ENCODE assay signal across 8 cellular contexts in the genomic region with DNA sequence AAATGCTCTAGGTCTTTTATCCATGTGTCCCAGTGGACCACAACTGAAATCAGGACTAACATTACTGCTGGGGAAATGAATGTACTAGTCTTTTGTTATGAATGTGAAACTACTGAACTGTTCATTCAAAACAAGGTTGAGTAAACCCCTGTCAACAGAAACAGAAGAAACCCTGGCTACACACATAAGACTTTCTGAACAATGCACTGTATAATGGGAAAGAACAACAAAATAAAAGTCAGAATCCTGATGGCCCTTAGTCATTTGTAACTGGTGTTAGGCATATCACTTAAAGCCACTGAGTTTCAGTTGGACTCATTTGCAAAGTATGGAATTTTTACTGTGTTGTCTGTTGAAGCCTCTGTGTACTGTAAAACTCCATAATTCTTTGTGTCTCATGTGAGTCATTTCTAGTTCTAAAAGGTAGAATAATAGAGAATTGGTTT.
DNase-seq lines count a peak whose midpoint lies in the region; ATAC-seq lines count a peak whose summit lies in the region.

No MANE protein-coding gene starts in this region.

- H3K4me3 ChIP-seq in adipocyte (ENCODE audit: low read length), result no peak overlapping the region
- no peak overlapping the region for H3K4me3 ChIP-seq in H7 (ENCODE audit: insufficient read depth, low read depth, low read length)

- peak; percentile 8 for DNase-seq in COLO829 (ENCODE audit: low spot score)
- DNase-seq in GM19238 (ENCODE audit: insufficient read length, low spot score), result peak; percentile 4
- peak; percentile 18 for DNase-seq in adipocyte (ENCODE audit: low read depth)
- no peak for DNase-seq in inferior parietal cortex (ENCODE audit: extremely low spot score)
- no peak for DNase-seq in H7
- DNase-seq in retina, result no peak
- no peak for DNase-seq in DMS79 (lab: John Stamatoyannopoulos, UW)

- no peaks in the 10 kb centered on the region for H3K9me3 ChIP-seq in adipocyte (ENCODE audit: control insufficient read depth, low read length)

- peaks cover 18% of the 10 kb centered on the region for H3K4me1 ChIP-seq in adipocyte (ENCODE audit: control insufficient read depth, insufficient read depth, low read length)

- H3K9ac ChIP-seq in adipocyte (ENCODE audit: low read length), result no peak overlapping the region

- H3K27me3 ChIP-seq in adipocyte (replicated peaks; ENCODE audit: control insufficient read depth, insufficient read depth, low read length) (no peaks in the 10 kb centered on the region), H7 (ENCODE audit: control insufficient read depth, insufficient read depth, low read length) (no peaks in the 10 kb centered on the region)

- H3K36me3 ChIP-seq in adipocyte (ENCODE audit: control insufficient read depth, insufficient read depth, low read length, severe bottlenecking) (peaks cover 22% of the 10 kb centered on the region), H7 (replicated peaks; ENCODE audit: control insufficient read depth, insufficient read depth, low read length) (peaks cover 1% of the 10 kb centered on the region)

- peak; percentile 89 for ATAC-seq in HG03066 (IDR thresholded peaks at IDR 0.05; ENCODE audit: low read depth, unreplicated experiment)

Comparison
In these comparisons a context has a peak if more than half of its experiments do, and no peak if none do; other contexts are left out.
1. DNase-seq: peak in COLO829 (single experiment), GM19238 (single experiment) and adipocyte (single experiment); none in inferior parietal cortex (single experiment), H7 (single experiment), retina (single experiment) and DMS79 (single experiment).